In the genomic region with DNA sequence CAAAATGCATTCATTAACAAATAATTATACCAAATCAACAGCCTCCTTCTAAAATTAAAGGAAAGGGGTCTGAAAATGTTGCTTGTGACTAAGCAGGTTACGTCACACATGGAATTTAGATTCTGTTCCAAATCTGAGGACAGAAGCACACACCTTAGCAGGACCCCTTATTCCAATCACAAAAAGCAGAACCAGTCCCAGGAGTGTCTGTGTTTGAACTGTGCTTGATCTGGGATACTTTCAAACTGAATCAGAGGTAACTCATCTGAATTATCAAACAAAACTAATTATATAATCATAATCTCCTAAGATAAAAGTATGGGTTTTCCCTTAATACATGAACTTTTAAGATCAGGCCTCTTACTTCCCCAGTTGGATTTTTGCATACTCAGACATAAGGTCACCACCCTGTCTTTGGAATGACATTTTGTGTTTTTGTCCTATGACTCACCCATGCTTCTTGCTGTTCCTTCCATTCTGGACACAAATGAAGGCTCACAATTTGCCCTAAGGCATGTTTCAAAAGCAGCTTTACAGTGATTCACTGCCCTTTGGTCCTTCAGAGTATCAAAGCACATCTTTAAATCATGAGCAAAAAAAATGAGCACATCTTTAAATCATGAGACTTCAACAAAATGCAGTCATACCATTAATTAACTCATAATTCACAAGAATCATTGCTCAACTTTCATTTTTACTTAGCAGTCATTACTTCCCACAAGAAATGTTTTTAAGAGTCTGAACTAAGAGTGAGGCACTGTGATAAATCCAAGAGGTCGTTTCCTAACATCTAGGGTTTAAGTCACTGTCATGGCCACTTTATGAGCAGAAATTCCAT, we compare ENCODE assay signal across 8 cellular contexts. TPM values are rescaled to one million over a fixed set of nuclear protein-coding genes. Genes with fewer than 3 reads are reported as not detected.
DNase-seq lines count a peak whose midpoint lies in the region; ATAC-seq lines count a peak whose summit lies in the region.

No MANE protein-coding gene starts in this region.

- ATAC-seq in GM21786 (IDR thresholded peaks at IDR 0.05; ENCODE audit: unreplicated experiment): no peak
- ATAC-seq in GM21825 (IDR thresholded peaks at IDR 0.05; ENCODE audit: unreplicated experiment): no peak

- no peaks in the 10 kb centered on the region for H3K27me3 Mint-ChIP-seq in activated naive CD4-positive, alpha-beta T cell treated with anti-CD3 and anti-CD28 coated beads for 36 hours (ENCODE audit: low read depth)

- no peaks in the 10 kb centered on the region for H3K9me3 Mint-ChIP-seq in activated naive CD4-positive, alpha-beta T cell treated with anti-CD3 and anti-CD28 coated beads for 36 hours

- H3K27ac Mint-ChIP-seq in activated naive CD4-positive, alpha-beta T cell treated with anti-CD3 and anti-CD28 coated beads for 36 hours: no peak overlapping the region

- no peaks in the 10 kb centered on the region for H3K4me1 Mint-ChIP-seq in activated naive CD4-positive, alpha-beta T cell treated with anti-CD3 and anti-CD28 coated beads for 36 hours (ENCODE audit: low read depth)

- no peaks in the 10 kb centered on the region for H3K36me3 Mint-ChIP-seq in activated naive CD4-positive, alpha-beta T cell treated with anti-CD3 and anti-CD28 coated beads for 36 hours (ENCODE audit: low read depth)

- intact Hi-C loops in activated naive CD4-positive, alpha-beta T cell treated with anti-CD3 and anti-CD28 coated beads for 36 hours (cut with micrococcal nuclease): no loop called here

- H3K4me3 Mint-ChIP-seq in activated naive CD4-positive, alpha-beta T cell treated with anti-CD3 and anti-CD28 coated beads for 36 hours: no peak overlapping the region

- DNase-seq in HPDE6-E6E7 (ENCODE audit: extremely low spot score): peak; percentile 67
- peak; percentile 99 for DNase-seq in amniotic epithelial cell (ENCODE audit: low read depth)
- peak; percentile 21 for DNase-seq in iPS-NIHi11 (ENCODE audit: low spot score)
- DNase-seq in stromal cell of bone marrow (ENCODE audit: low read depth): peak; percentile 96
- DNase-seq in COR-L47 (lab: John Stamatoyannopoulos, UW): no peak
- DNase-seq in activated naive CD4-positive, alpha-beta T cell treated with anti-CD3 and anti-CD28 coated beads for 36 hours: no peak

- CTCF ChIA-PET in activated naive CD4-positive, alpha-beta T cell treated with anti-CD3 and anti-CD28 coated beads for 36 hours (lab: Charles Lee): interaction anchor here (0.8 kb wide), 1 partner anchor 212 kb away, joined by 3 read pairs; no protein-coding TSS in a partner anchor

RNA-seq across cellular contexts. Expression of a gene that starts 35.4 kb away (rescaled TPM):
- total RNA-seq in activated naive CD4-positive, alpha-beta T cell treated with anti-CD3 and anti-CD28 coated beads for 36 hours: not detected

Comparison
In these comparisons a context has a peak if more than half of its experiments do, and no peak if none do; other contexts are left out.
1. DNase-seq: peak in HPDE6-E6E7 (single experiment), amniotic epithelial cell (single experiment), iPS-NIHi11 (single experiment) and stromal cell of bone marrow (single experiment); none in COR-L47 (single experiment) and activated naive CD4-positive, alpha-beta T cell treated with anti-CD3 and anti-CD28 coated beads for 36 hours (single experiment).